Comparison of ENCODE assay signal across 10 cellular contexts in genomic region chr10:23955456-23955855, GRCh38.
"Had no signal": no experiment of that assay in that cellular context is flagged by ENCODE, and none has a peak within 500 bp of the region (broad histone marks: within the 10 kb centered on the region; RNA-seq: fewer than 3 reads in every experiment).

No MANE protein-coding gene starts in this region.

- ATAC-seq: GM23338, HCT116, K562 had no signal

- FAIRE-seq: H1, H54, K562 had no signal

- H2AFZ ChIP-seq: GM23338 had no signal

- H3K27ac ChIP-seq: HL-60 had no signal

- H3K4me3 ChIP-seq: GM23338, K562 had no signal

- DNase-seq: H9, HFFc6, IMR-90, KG1 had no signal

- H3K4me2 ChIP-seq: GM23338 had no signal
